8 cellular contexts compared by ENCODE assay signal in the genomic region with DNA sequence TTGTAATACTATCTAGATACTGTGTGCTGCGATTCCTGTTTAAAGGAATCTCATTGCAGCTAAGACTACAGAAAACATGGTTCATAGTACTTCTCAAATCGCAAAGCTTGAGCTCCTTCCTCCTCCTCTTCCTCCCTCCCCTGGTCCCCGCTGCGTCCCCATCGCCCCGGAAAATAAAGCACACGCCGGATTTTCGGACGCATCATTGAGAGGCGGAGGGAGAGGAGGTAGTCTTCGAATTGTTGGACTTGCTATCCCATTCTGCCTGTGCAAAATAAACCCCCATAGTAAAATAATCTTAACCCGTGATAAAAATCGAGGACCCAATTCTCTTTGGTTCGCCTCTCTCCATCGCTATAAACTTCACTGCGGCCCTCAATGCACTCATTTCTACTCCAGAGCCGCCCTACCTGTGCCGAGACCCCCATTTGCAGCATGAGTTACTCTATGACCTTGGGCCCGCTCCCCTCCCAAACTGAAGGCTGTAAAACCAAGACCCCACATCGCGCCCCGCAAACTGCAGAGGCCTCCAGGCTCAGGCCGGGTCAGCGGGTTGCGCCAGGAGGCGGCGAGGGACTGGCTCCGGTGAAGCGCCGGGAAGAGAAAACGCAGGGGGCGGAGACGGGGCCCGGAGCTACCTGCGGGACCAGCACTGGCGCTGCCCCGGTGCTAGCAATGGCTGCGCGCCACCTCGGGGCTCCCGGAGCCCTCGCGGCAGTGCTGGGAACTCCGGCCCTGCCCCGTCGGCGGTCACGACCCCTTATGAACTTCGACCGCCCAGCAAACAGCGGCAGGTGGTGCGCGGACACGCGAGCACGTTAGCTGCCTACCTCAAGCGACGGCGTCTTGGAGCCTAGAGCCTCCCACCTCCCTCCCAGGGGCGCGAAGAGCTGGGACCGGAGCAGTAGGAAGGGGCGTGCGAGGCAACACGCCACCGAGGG.
A peak's percentile ranks its signal among the peaks of the same experiment; 100 is the strongest.
DNase-seq lines count a peak whose midpoint lies in the region; ATAC-seq and TF ChIP-seq lines count a peak whose summit lies in the region.

No MANE protein-coding gene starts in this region.

- H3K4me3 ChIP-seq in retinal pigment epithelial cell (ENCODE audit: low read length): peak overlapping the region; percentile 93

- peak; percentile 85 for DNase-seq in D341Med (ENCODE audit: low spot score)
- DNase-seq in NCI-H69 (lab: John Stamatoyannopoulos, UW): peak; percentile 93
- DNase-seq in astrocyte of the hippocampus (ENCODE audit: low read depth, low spot score): peak; percentile 22
- DNase-seq in hippocampal formation (lab: John Stamatoyannopoulos, UW): peak; percentile 45 to 46
- DNase-seq in retinal pigment epithelial cell (ENCODE audit: low read depth): peak; percentile 14
- no peak for DNase-seq in GOT3 (lab: John Stamatoyannopoulos, UW)

- no peak for TF ChIP-seq CTCF in retinal pigment epithelial cell (conservative IDR thresholded peaks at IDR 0.05; ENCODE audit: low read depth, low read length)

- peak; percentile 45 for ATAC-seq in GM18870 (IDR thresholded peaks at IDR 0.05; ENCODE audit: unreplicated experiment)
- peak; percentile 44 for ATAC-seq in HG03066 (IDR thresholded peaks at IDR 0.05; ENCODE audit: low read depth, unreplicated experiment)
